Comparison of ENCODE assay signal across 15 cellular contexts in the genomic region with DNA sequence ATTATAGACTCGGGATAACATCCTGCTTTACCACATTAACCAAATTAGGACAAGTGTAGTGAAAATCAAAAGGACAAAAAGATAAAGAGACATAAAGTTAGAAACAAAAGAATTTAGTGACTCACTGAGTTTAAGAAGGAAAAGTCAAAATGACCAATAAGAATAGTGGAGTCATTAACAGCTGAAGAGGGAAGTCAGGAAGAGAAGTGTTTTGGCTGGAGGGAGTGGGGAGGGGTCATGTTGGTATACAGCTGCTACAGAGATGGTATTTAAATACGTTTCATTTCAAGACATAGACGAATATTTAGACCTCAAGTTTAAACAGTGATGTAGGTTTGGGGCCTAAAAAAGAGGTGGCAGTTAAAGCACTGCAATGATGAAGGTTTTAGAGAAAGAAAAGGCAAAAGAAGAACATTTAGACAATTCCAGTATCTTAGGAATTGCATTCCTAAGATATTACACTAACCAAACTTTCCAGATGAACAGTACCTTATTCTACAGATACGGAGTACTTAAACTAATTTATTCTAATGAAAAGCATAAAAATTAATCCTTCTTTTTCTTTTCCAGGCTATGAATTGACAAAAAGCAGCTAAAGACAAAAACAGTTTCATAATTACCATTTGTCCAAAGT. TPM values are rescaled to one million over a fixed set of nuclear protein-coding genes. Genes with fewer than 3 reads are reported as not detected.
DNase-seq lines count a peak whose midpoint lies in the region; ATAC-seq and TF ChIP-seq lines count a peak whose summit lies in the region.
"Had no signal": no experiment of that assay in that cellular context is flagged by ENCODE, and none has a peak within 500 bp of the region (broad histone marks: within the 10 kb centered on the region; RNA-seq: fewer than 3 reads in every experiment).

No MANE protein-coding gene starts in this region.

- peaks cover 80% of the 10 kb centered on the region for H3K4me1 Mint-ChIP-seq in activated CD4-positive, alpha-beta memory T cell treated with anti-CD3 and anti-CD28 coated beads for 36 hours (ENCODE audit: low read depth)
- H3K4me1 Mint-ChIP-seq in activated CD4-positive, alpha-beta memory T cell treated with anti-CD3 and anti-CD28 coated beads, Interleukin-2, amount 10 ng/mL, durations not matched to agents 7 days and 5 days: peaks cover 51% of the 10 kb centered on the region
- peaks cover 55% of the 10 kb centered on the region for H3K4me1 Mint-ChIP-seq in dendritic cell treated with granulocyte-macrophage colony-stimulating factor and Interleukin-4, amounts not matched to agents 40 ng/mL and 50 ng/mL, for 4 days (ENCODE audit: low read depth)
- H3K4me1 Mint-ChIP-seq in immature natural killer cell: peaks cover 15 to 46% of the 10 kb centered on the region in 2 donors

- CTCF ChIA-PET in activated CD4-positive, alpha-beta memory T cell treated with anti-CD3 and anti-CD28 coated beads for 36 hours (lab: Charles Lee): interaction anchor here (1.2 kb wide), 1 partner anchor 59 kb away, joined by 4 read pairs; a partner anchor contains a TSS
- CTCF ChIA-PET in activated CD4-positive, alpha-beta memory T cell treated with anti-CD3 and anti-CD28 coated beads, Interleukin-2, amount 10 ng/mL, durations not matched to agents 7 days and 5 days (lab: Charles Lee): interaction anchor here (1.0 kb wide), 1 partner anchor 58 kb away, joined by 3 read pairs; no protein-coding TSS in a partner anchor

- H3K27ac Mint-ChIP-seq in activated CD4-positive, alpha-beta memory T cell treated with anti-CD3 and anti-CD28 coated beads for 36 hours: peak overlapping the region; percentile 44
- no peak overlapping the region for H3K27ac Mint-ChIP-seq in activated CD4-positive, alpha-beta memory T cell treated with anti-CD3 and anti-CD28 coated beads, Interleukin-2, amount 10 ng/mL, durations not matched to agents 7 days and 5 days
- peak overlapping the region; percentile 71 for H3K27ac Mint-ChIP-seq in dendritic cell treated with granulocyte-macrophage colony-stimulating factor and Interleukin-4, amounts not matched to agents 40 ng/mL and 50 ng/mL, for 4 days
- peak overlapping the region in 1 of 6 donors; percentile 9 for H3K27ac Mint-ChIP-seq in immature natural killer cell

- no peak for TF ChIP-seq CTCF in omental fat pad (IDR thresholded peaks at IDR 0.05)

- H3K4me3 Mint-ChIP-seq in activated CD4-positive, alpha-beta memory T cell treated with anti-CD3 and anti-CD28 coated beads for 36 hours: no peak overlapping the region
- no peak overlapping the region for H3K4me3 Mint-ChIP-seq in activated CD4-positive, alpha-beta memory T cell treated with anti-CD3 and anti-CD28 coated beads, Interleukin-2, amount 10 ng/mL, durations not matched to agents 7 days and 5 days
- peak overlapping the region; percentile 13 for H3K4me3 Mint-ChIP-seq in dendritic cell treated with granulocyte-macrophage colony-stimulating factor and Interleukin-4, amounts not matched to agents 40 ng/mL and 50 ng/mL, for 4 days
- H3K4me3 Mint-ChIP-seq in immature natural killer cell: no peak overlapping the region

- H3K9ac ChIP-seq in SK-N-MC (ENCODE audit: insufficient read length): no peak overlapping the region

- 0 out of 2 replicates have a peak, but pooled peaks cover 7% of the 10 kb centered on the region for H3K36me3 ChIP-seq in SK-N-MC (ENCODE audit: insufficient read depth, low read length)
- H3K36me3 ChIP-seq: pancreas had no signal

- H3K9me3 Mint-ChIP-seq in activated CD4-positive, alpha-beta memory T cell treated with anti-CD3 and anti-CD28 coated beads for 36 hours: peaks cover 2% of the 10 kb centered on the region
- H3K9me3 Mint-ChIP-seq in activated CD4-positive, alpha-beta memory T cell treated with anti-CD3 and anti-CD28 coated beads, Interleukin-2, amount 10 ng/mL, durations not matched to agents 7 days and 5 days: peaks cover 2% of the 10 kb centered on the region
- no peaks in the 10 kb centered on the region for H3K9me3 Mint-ChIP-seq in dendritic cell treated with granulocyte-macrophage colony-stimulating factor and Interleukin-4, amounts not matched to agents 40 ng/mL and 50 ng/mL, for 4 days
- H3K9me3 Mint-ChIP-seq in immature natural killer cell: no peaks in the 10 kb centered on the region

- intact Hi-C loops in activated CD4-positive, alpha-beta memory T cell treated with anti-CD3 and anti-CD28 coated beads for 36 hours (cut with micrococcal nuclease): no loop called here
- intact Hi-C loops in dendritic cell treated with granulocyte-macrophage colony-stimulating factor and Interleukin-4, amounts not matched to agents 40 ng/mL and 50 ng/mL, for 4 days (cut with micrococcal nuclease): no loop called here

- peaks cover 26% of the 10 kb centered on the region for H3K36me3 Mint-ChIP-seq in activated CD4-positive, alpha-beta memory T cell treated with anti-CD3 and anti-CD28 coated beads for 36 hours
- peaks cover 35% of the 10 kb centered on the region for H3K36me3 Mint-ChIP-seq in activated CD4-positive, alpha-beta memory T cell treated with anti-CD3 and anti-CD28 coated beads, Interleukin-2, amount 10 ng/mL, durations not matched to agents 7 days and 5 days (ENCODE audit: low read depth)
- H3K36me3 Mint-ChIP-seq in dendritic cell treated with granulocyte-macrophage colony-stimulating factor and Interleukin-4, amounts not matched to agents 40 ng/mL and 50 ng/mL, for 4 days (ENCODE audit: low read depth): peaks cover 21% of the 10 kb centered on the region
- peaks cover 0 to 3% (median 0%) of the 10 kb centered on the region in 3 donors for H3K36me3 Mint-ChIP-seq in immature natural killer cell

- ATAC-seq in omental fat pad (ENCODE audit: low FRiP score): no peak

- peak overlapping the region; percentile 51 for H3K27ac ChIP-seq in SK-N-MC

- no peaks in the 10 kb centered on the region for H3K9me3 ChIP-seq in SK-N-MC (ENCODE audit: low read depth, low read length)
- H3K9me3 ChIP-seq: pancreas had no signal

- no peak for DNase-seq in activated CD4-positive, alpha-beta memory T cell treated with anti-CD3 and anti-CD28 coated beads for 36 hours
- no peak for DNase-seq in activated CD4-positive, alpha-beta memory T cell treated with anti-CD3 and anti-CD28 coated beads, Interleukin-2, amount 10 ng/mL, durations not matched to agents 7 days and 5 days
- DNase-seq in SK-N-MC (ENCODE audit: low read depth, low spot score) (no peak), renal cortical epithelial cell (ENCODE audit: low read depth) (peak; percentile 48), omental fat pad (ENCODE audit: low spot score) (no peak), immature natural killer cell (no peak)
- no peak for DNase-seq in stimulated activated CD4-positive, alpha-beta T cell treated with anti-CD3 and anti-CD28 coated beads, Interleukin-2, amount 100 ng/mL, for 48 hours
- DNase-seq: activated CD4-positive, CD25-positive, alpha-beta regulatory T cell; activated effector memory CD4-positive, alpha-beta T cell treated with anti-CD3 and anti-CD28 coated beads, Interleukin-2, amount 50 U/mL, for 16 hours; Kasumi-1; NK-92 treated with Interleukin-12 subunit alpha and Interleukin-12 subunit beta, amount 100 ng/mL, for 24 hours; pancreas; stimulated activated CD4-positive, alpha-beta T cell treated with anti-CD3 and anti-CD28 coated beads, Interleukin-15, amount 100 ng/mL, for 24 hours had no signal

- H3K27me3 Mint-ChIP-seq in activated CD4-positive, alpha-beta memory T cell treated with anti-CD3 and anti-CD28 coated beads for 36 hours: no peaks in the 10 kb centered on the region
- H3K27me3 Mint-ChIP-seq in activated CD4-positive, alpha-beta memory T cell treated with anti-CD3 and anti-CD28 coated beads, Interleukin-2, amount 10 ng/mL, durations not matched to agents 7 days and 5 days: no peaks in the 10 kb centered on the region
- H3K27me3 Mint-ChIP-seq in dendritic cell treated with granulocyte-macrophage colony-stimulating factor and Interleukin-4, amounts not matched to agents 40 ng/mL and 50 ng/mL, for 4 days: no peaks in the 10 kb centered on the region
- peaks cover 0 to 1% (median 0%) of the 10 kb centered on the region in 3 donors for H3K27me3 Mint-ChIP-seq in immature natural killer cell (ENCODE audit: low read depth in 3 of 3)

- POLR2A ChIA-PET in activated CD4-positive, alpha-beta memory T cell treated with anti-CD3 and anti-CD28 coated beads for 36 hours (lab: Charles Lee): interaction anchor here (1.5 to 1.7 kb wide), 2 partner anchors 9 to 13 kb away, joined by 4 read pairs; no protein-coding TSS in a partner anchor
- POLR2A ChIA-PET in activated CD4-positive, alpha-beta memory T cell treated with anti-CD3 and anti-CD28 coated beads, Interleukin-2, amount 10 ng/mL, durations not matched to agents 7 days and 5 days (lab: Charles Lee): interaction anchor here (0.6 to 1.4 kb wide), 5 partner anchors 9 to 105 kb away, joined by 3 to 6 read pairs (median 3); no protein-coding TSS in a partner anchor

- no peak overlapping the region for H3K4me3 ChIP-seq in SK-N-MC
- H3K4me3 ChIP-seq: pancreas had no signal

RNA-seq across cellular contexts. Expression of a gene that starts 10.6 kb away (rescaled TPM):
- total RNA-seq in activated CD4-positive, alpha-beta memory T cell treated with anti-CD3 and anti-CD28 coated beads for 36 hours: 100 to 1,000 TPM; 111 to 112 TPM
- total RNA-seq in activated CD4-positive, alpha-beta memory T cell treated with anti-CD3 and anti-CD28 coated beads, Interleukin-2, amount 10 ng/mL, durations not matched to agents 7 days and 5 days: 10 to 100 TPM; 51.1 to 51.5 TPM
- total RNA-seq in renal cortical epithelial cell (20.0 and 146 TPM in 2 replicates), omental fat pad (100 to 1,000 TPM; 257 to 722 (median 366) TPM)
- polyA plus RNA-seq in immature natural killer cell: 10 to 100 TPM; 26.1 to 99.0 (median 29.3) TPM

RNA-seq across cellular contexts. Expression of a gene that starts 58.7 kb away (rescaled TPM):
- total RNA-seq in activated CD4-positive, alpha-beta memory T cell treated with anti-CD3 and anti-CD28 coated beads for 36 hours: 1 to 10 TPM; 1.5 to 1.6 TPM
- total RNA-seq in activated CD4-positive, alpha-beta memory T cell treated with anti-CD3 and anti-CD28 coated beads, Interleukin-2, amount 10 ng/mL, durations not matched to agents 7 days and 5 days: 1 to 10 TPM in 1 of 2 experiments, under 1 TPM in 1; 0.40 to 1.3 TPM
- total RNA-seq in renal cortical epithelial cell (0.35 and 0.87 TPM in 2 replicates), omental fat pad (1 to 10 TPM in 2 of 4 donors, under 1 TPM in 1, not detected in 1; 0.69 to 3.2 (median 1.2) TPM)
- under 1 TPM in 1 of 3 donors, not detected in 2; 0.16 TPM for polyA plus RNA-seq in immature natural killer cell
- total RNA-seq: SK-MEL-5 had no signal
